In the genomic region with DNA sequence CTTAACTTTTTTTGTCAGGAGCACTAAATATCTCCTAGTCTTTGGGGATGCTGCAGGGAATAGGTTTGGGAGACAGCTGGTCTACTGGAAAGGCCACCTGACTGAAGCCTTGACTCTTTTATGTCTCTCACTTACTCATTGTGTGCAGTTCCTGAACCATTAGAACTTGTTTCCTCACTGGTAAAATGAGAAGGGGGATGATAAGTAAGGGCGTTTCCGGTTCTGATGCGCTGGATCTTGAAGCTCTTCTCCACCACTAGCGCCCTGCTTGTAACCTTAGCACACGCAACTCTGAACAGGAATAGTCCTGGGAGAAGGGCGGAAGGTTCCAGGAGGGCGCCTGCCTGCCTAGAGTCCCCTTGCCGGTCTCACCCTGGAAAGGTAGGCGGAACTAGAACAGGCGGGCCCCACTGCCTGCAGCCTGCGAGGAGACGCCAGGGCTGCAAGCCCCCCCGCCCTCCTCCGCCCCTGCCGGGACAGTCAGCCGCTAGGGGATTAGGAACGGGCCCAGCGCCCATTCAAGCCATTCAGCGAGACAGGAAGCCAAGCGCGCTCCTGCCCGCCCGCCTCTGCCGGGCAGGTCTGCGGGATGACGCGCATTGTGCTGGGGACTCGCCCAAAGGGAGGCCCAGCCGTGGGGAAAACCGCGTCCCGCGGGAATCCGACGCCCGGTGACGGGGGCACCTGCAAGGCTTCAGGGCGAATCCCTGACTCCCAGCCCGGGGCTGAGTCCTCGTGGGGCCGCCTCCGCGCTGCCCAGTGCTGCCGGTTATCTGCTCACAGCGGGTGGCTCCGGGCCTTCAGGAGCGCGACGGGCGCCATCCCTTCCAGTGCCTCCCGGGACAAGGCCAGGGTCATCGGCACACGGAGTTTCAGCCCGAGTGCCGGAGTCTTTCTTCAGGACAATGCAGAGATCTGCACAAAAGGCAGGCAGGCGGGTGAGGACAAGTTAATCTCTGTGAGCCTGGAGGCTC, we compare ENCODE assay signal across 8 cellular contexts. TPM values are rescaled to one million over a fixed set of nuclear protein-coding genes. Genes with fewer than 3 reads are reported as not detected.
DNase-seq lines count a peak whose midpoint lies in the region; ATAC-seq and TF ChIP-seq lines count a peak whose summit lies in the region.

No MANE protein-coding gene starts in this region.

- H3K4me1 ChIP-seq in upper lobe of left lung = peaks cover 6 to 11% (median 10%) of the 10 kb centered on the region in 4 donors

- H3K9me2 ChIP-seq in neural cell (ENCODE audit: insufficient read depth, low read length) = no peaks in the 10 kb centered on the region

- no peaks in the 10 kb centered on the region for H3K79me2 ChIP-seq in neural cell (replicated peaks; ENCODE audit: insufficient read depth, low read length)

- H3K9ac ChIP-seq in neural cell (ENCODE audit: low read length) = no peak overlapping the region

- TF ChIP-seq POLR2A in upper lobe of left lung (IDR thresholded peaks at IDR 0.05) = no peak

- H3K9me3 ChIP-seq in neural cell (ENCODE audit: low read length) (peaks cover 4% of the 10 kb centered on the region), upper lobe of left lung (peaks cover 0 to 8% (median 6%) of the 10 kb centered on the region in 4 donors)

- H3K4me1 Mint-ChIP-seq in activated T-cell treated with anti-CD3 and anti-CD28 coated beads, Interleukin-2, amount 50 U/mL, for 24 hours (ENCODE audit: low read depth) = peaks cover 10% of the 10 kb centered on the region

- H2AFZ ChIP-seq in neural cell (ENCODE audit: low read depth, low read length) = no peak overlapping the region

- peaks cover 88% of the 10 kb centered on the region for H3K27me3 Mint-ChIP-seq in activated T-cell treated with anti-CD3 and anti-CD28 coated beads, Interleukin-2, amount 50 U/mL, for 24 hours

- ATAC-seq in upper lobe of left lung (ENCODE audit: low FRiP score in 2 of 2) (peak; percentile 51 to 52), HG03378 (IDR thresholded peaks at IDR 0.05; ENCODE audit: unreplicated experiment) (no peak)

- H3K27ac ChIP-seq in neural cell (ENCODE audit: low read length) = no peak overlapping the region
- H3K27ac ChIP-seq in upper lobe of left lung = no peak overlapping the region

- H3F3A ChIP-seq in neural cell (ENCODE audit: insufficient read depth, low read length, poor library complexity, severe bottlenecking) = no peaks in the 10 kb centered on the region

- TF ChIP-seq EP300 in neural cell (conservative IDR thresholded peaks at IDR 0.05; ENCODE audit: poor library complexity, severe bottlenecking) = no peak
- TF ChIP-seq EP300 in upper lobe of left lung (IDR thresholded peaks at IDR 0.05) = no peak

- H3K36me3 Mint-ChIP-seq in activated T-cell treated with anti-CD3 and anti-CD28 coated beads, Interleukin-2, amount 50 U/mL, for 24 hours (ENCODE audit: low read depth) = no peaks in the 10 kb centered on the region

- 4 to 11% methylated on average over 23 to 33 of the region's 56 CpGs for WGBS in upper lobe of left lung, 2 donors

- H3K27me3 ChIP-seq in neural cell (ENCODE audit: insufficient read depth, low read depth, low read length) (peaks cover 17% of the 10 kb centered on the region), upper lobe of left lung (peaks cover 0 to 7% (median 1%) of the 10 kb centered on the region in 4 donors)

- TF ChIP-seq CTCF in fibroblast of villous mesenchyme (IDR thresholded peaks at IDR 0.05; ENCODE audit: insufficient read depth, low read depth, low read length) (no peak), neural cell (IDR thresholded peaks at IDR 0.05; ENCODE audit: poor library complexity, severe bottlenecking) (no peak), upper lobe of left lung (IDR thresholded peaks at IDR 0.05) (peak in 1 of 6 experiments; percentile 43)

- no peak overlapping the region for H3K4me2 ChIP-seq in neural cell (ENCODE audit: low read length)

- H3K4me3 Mint-ChIP-seq in activated T-cell treated with anti-CD3 and anti-CD28 coated beads, Interleukin-2, amount 50 U/mL, for 24 hours = peak overlapping the region; percentile 54

- DNase-seq in EH (ENCODE audit: low read depth) (peak; percentile 66), NCI-H1092 (lab: John Stamatoyannopoulos, UW) (peak; percentile 47), fibroblast of villous mesenchyme (ENCODE audit: low read depth) (peak; percentile 55), upper lobe of left lung (peak; percentile 59 to 89), NOMO-1 treated with dmso at 0.1 percent for 144 hours (lab: John Stamatoyannopoulos, UW; ENCODE audit: unreplicated experiment) (no peak)
- DNase-seq in activated T-cell treated with anti-CD3 and anti-CD28 coated beads, Interleukin-2, amount 50 U/mL, for 24 hours = peak; percentile 61

- no peaks in the 10 kb centered on the region for H3K9me3 Mint-ChIP-seq in activated T-cell treated with anti-CD3 and anti-CD28 coated beads, Interleukin-2, amount 50 U/mL, for 24 hours

- no peak overlapping the region for H3K27ac Mint-ChIP-seq in activated T-cell treated with anti-CD3 and anti-CD28 coated beads, Interleukin-2, amount 50 U/mL, for 24 hours

- no peak for TF ChIP-seq RAD21 in neural cell (conservative IDR thresholded peaks at IDR 0.05)

- H4K20me1 ChIP-seq in neural cell (ENCODE audit: insufficient read depth) = no peaks in the 10 kb centered on the region

- H3K4me3 ChIP-seq in fibroblast of villous mesenchyme (ENCODE audit: low read depth, low read length) (peak overlapping the region; percentile 44), neural cell (ENCODE audit: low read length) (peak overlapping the region; percentile 58), upper lobe of left lung (peak overlapping the region in 3 of 4 donors; percentile 21 to 41 (median 38))

- H3K36me3 ChIP-seq in neural cell (ENCODE audit: insufficient read depth, low read length) (no peaks in the 10 kb centered on the region), upper lobe of left lung (no peaks in the 10 kb centered on the region)

TF ChIP-seq in neural cell, 6 proteins besides CTCF, POLR2A, EP300 and RAD21:
- TF ChIP-seq, protein P1, sequence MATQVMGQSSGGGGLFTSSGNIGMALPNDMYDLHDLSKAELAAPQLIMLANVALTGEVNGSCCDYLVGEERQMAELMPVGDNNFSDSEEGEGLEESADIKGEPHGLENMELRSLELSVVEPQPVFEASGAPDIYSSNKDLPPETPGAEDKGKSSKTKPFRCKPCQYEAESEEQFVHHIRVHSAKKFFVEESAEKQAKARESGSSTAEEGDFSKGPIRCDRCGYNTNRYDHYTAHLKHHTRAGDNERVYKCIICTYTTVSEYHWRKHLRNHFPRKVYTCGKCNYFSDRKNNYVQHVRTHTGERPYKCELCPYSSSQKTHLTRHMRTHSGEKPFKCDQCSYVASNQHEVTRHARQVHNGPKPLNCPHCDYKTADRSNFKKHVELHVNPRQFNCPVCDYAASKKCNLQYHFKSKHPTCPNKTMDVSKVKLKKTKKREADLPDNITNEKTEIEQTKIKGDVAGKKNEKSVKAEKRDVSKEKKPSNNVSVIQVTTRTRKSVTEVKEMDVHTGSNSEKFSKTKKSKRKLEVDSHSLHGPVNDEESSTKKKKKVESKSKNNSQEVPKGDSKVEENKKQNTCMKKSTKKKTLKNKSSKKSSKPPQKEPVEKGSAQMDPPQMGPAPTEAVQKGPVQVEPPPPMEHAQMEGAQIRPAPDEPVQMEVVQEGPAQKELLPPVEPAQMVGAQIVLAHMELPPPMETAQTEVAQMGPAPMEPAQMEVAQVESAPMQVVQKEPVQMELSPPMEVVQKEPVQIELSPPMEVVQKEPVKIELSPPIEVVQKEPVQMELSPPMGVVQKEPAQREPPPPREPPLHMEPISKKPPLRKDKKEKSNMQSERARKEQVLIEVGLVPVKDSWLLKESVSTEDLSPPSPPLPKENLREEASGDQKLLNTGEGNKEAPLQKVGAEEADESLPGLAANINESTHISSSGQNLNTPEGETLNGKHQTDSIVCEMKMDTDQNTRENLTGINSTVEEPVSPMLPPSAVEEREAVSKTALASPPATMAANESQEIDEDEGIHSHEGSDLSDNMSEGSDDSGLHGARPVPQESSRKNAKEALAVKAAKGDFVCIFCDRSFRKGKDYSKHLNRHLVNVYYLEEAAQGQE (IDR thresholded peaks at IDR 0.05; ENCODE audit: borderline replicate concordance) = no peak
- no peak for TF ChIP-seq SMC3 (conservative IDR thresholded peaks at IDR 0.05; ENCODE audit: poor library complexity)
- TF ChIP-seq EZH2 (IDR thresholded peaks at IDR 0.05; ENCODE audit: borderline replicate concordance, insufficient read depth, low read length, poor library complexity, severe bottlenecking) = no peak
- TF ChIP-seq MXI1 (conservative IDR thresholded peaks at IDR 0.05; ENCODE audit: poor library complexity, severe bottlenecking) = no peak
- TF ChIP-seq TAF1 (IDR thresholded peaks at IDR 0.05; ENCODE audit: low read depth) = no peak
- TF ChIP-seq POLR2AphosphoS5 (IDR thresholded peaks at IDR 0.05) = no peak

RNA-seq across cellular contexts. Expression of gene XPA, which starts 44.0 kb away (rescaled TPM):
- 7.8 and 9.0 TPM in 2 replicates for total RNA-seq in fibroblast of villous mesenchyme
- 32.3 and 34.5 TPM in 2 replicates for polyA plus RNA-seq in neural cell
- polyA minus RNA-seq in neural cell = 33.6 and 39.6 TPM in 2 replicates
- total RNA-seq in upper lobe of left lung = 10 to 100 TPM; 10.4 to 26.8 (median 11.5) TPM
